ENCODE assay signal across 11 cellular contexts in the genomic region with DNA sequence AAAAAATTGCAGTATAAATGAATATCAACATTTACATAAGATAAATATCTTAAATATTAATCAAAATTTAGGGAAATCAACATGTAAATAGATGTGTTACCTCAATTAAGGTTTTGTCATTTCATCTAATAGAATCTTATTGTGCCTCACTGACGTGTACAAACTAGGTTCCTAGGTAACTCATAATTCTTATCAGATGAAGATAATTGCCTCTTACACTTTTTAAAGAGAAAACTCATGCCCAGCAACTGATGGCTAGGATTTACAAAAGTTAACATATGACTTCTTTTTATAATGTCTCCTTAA. TPM values are rescaled to one million over a fixed set of nuclear protein-coding genes. Genes with fewer than 3 reads are reported as not detected.
DNase-seq lines count a peak whose midpoint lies in the region; ATAC-seq, FAIRE-seq and TF ChIP-seq lines count a peak whose summit lies in the region.
"Had no signal": no experiment of that assay in that cellular context is flagged by ENCODE, and none has a peak within 500 bp of the region (broad histone marks: within the 10 kb centered on the region; RNA-seq: fewer than 3 reads in every experiment).

No MANE protein-coding gene starts in this region.

- no peaks in the 10 kb centered on the region for H3K9me3 ChIP-seq in astrocyte (ENCODE audit: insufficient read depth, low read depth, low read length)
- no peaks in the 10 kb centered on the region for H3K9me3 ChIP-seq in tibial artery
- H3K9me3 ChIP-seq in Karpas-422 (ENCODE audit: low read length): no peaks in the 10 kb centered on the region

- H3K4me3 ChIP-seq in astrocyte (ENCODE audit: insufficient read depth, low read depth, low read length) (no peak overlapping the region), tibial artery (no peak overlapping the region), Karpas-422 (ENCODE audit: low read length) (no peak overlapping the region)
- H3K4me3 ChIP-seq: SK-N-MC had no signal

- no peaks in the 10 kb centered on the region for H3K9me3 Mint-ChIP-seq in activated naive CD4-positive, alpha-beta T cell treated with anti-CD3 and anti-CD28 coated beads for 36 hours
- H3K9me3 Mint-ChIP-seq in astrocyte (ENCODE audit: unreplicated experiment): no peaks in the 10 kb centered on the region
- H3K9me3 Mint-ChIP-seq: memory B cell had no signal

- H3K36me3 ChIP-seq in astrocyte (ENCODE audit: insufficient read depth, low read length) (no peaks in the 10 kb centered on the region), tibial artery (no peaks in the 10 kb centered on the region), Karpas-422 (ENCODE audit: insufficient read depth, low read length) (no peaks in the 10 kb centered on the region)
- H3K36me3 ChIP-seq: WERI-Rb-1 had no signal

- H3K36me3 Mint-ChIP-seq in activated naive CD4-positive, alpha-beta T cell treated with anti-CD3 and anti-CD28 coated beads for 36 hours (ENCODE audit: low read depth): no peaks in the 10 kb centered on the region
- no peaks in the 10 kb centered on the region for H3K36me3 Mint-ChIP-seq in astrocyte (ENCODE audit: low read depth, unreplicated experiment)

- H3K4me2 ChIP-seq in astrocyte (ENCODE audit: low read length) (no peak overlapping the region), Karpas-422 (ENCODE audit: low read depth, low read length, poor library complexity, severe bottlenecking) (no peak overlapping the region)

- peaks cover 18% of the 10 kb centered on the region for H3K4me1 Mint-ChIP-seq in activated naive CD4-positive, alpha-beta T cell treated with anti-CD3 and anti-CD28 coated beads for 36 hours (ENCODE audit: low read depth)
- peaks cover 20% of the 10 kb centered on the region for H3K4me1 Mint-ChIP-seq in astrocyte (ENCODE audit: low read depth, unreplicated experiment)

- H3K27ac ChIP-seq in astrocyte (ENCODE audit: low read depth, low read length): no peak overlapping the region
- peak overlapping the region; percentile 32 to 50 for H3K27ac ChIP-seq in tibial artery
- H3K27ac ChIP-seq in Karpas-422 (ENCODE audit: low read length): no peak overlapping the region
- H3K27ac ChIP-seq: SK-N-MC, WERI-Rb-1 had no signal

- H3K9ac ChIP-seq in astrocyte (ENCODE audit: low read length) (no peak overlapping the region), Karpas-422 (ENCODE audit: low read length) (no peak overlapping the region)

- H3K4me1 ChIP-seq in astrocyte (ENCODE audit: insufficient read depth, low read length) (peaks cover 9% of the 10 kb centered on the region), tibial artery (peaks cover 0 to 88% (median 31%) of the 10 kb centered on the region in 4 donors), Karpas-422 (ENCODE audit: low read length) (no peaks in the 10 kb centered on the region)

- TF ChIP-seq CTCF in astrocyte (IDR thresholded peaks at IDR 0.05; ENCODE audit: insufficient read depth, low read depth, low read length) (no peak), tibial artery (IDR thresholded peaks at IDR 0.05) (no peak)

- no peak for DNase-seq in activated naive CD4-positive, alpha-beta T cell treated with anti-CD3 and anti-CD28 coated beads for 36 hours
- DNase-seq in activated naive CD4-positive, alpha-beta T cell treated with Interleukin-2 at 50 U/mL for 16 hours: no peak
- no peak for DNase-seq in astrocyte (ENCODE audit: low read depth)
- no peak for DNase-seq in tibial artery
- no peak for DNase-seq in GM19238 (ENCODE audit: insufficient read length, low spot score)
- no peak for DNase-seq in Karpas-422
- DNase-seq in NK-92 treated with Interleukin-12 subunit alpha and Interleukin-12 subunit beta, amount 100 ng/mL, for 24 hours (lab: John Stamatoyannopoulos, UW): no peak

- peak; percentile 0 for ATAC-seq in HG02852 (IDR thresholded peaks at IDR 0.05; ENCODE audit: unreplicated experiment)

- no peak overlapping the region for H3K4me3 Mint-ChIP-seq in activated naive CD4-positive, alpha-beta T cell treated with anti-CD3 and anti-CD28 coated beads for 36 hours
- no peak overlapping the region for H3K4me3 Mint-ChIP-seq in astrocyte (ENCODE audit: unreplicated experiment)
- H3K4me3 Mint-ChIP-seq: memory B cell had no signal

- no peaks in the 10 kb centered on the region for H3K9me2 ChIP-seq in Karpas-422 (replicated peaks; ENCODE audit: insufficient read depth, low read length)

- H2AFZ ChIP-seq in astrocyte (ENCODE audit: low read depth, low read length) (no peak overlapping the region), Karpas-422 (ENCODE audit: low read length) (no peak overlapping the region)

- H3K79me2 ChIP-seq in astrocyte (ENCODE audit: insufficient read depth, low read length): no peaks in the 10 kb centered on the region
- no peaks in the 10 kb centered on the region for H3K79me2 ChIP-seq in Karpas-422 (ENCODE audit: low read length)

- FAIRE-seq in astrocyte (lab: Jason Lieb, UNC): no peak

- H3K27me3 Mint-ChIP-seq in activated naive CD4-positive, alpha-beta T cell treated with anti-CD3 and anti-CD28 coated beads for 36 hours (ENCODE audit: low read depth): peaks cover 16% of the 10 kb centered on the region
- no peaks in the 10 kb centered on the region for H3K27me3 Mint-ChIP-seq in astrocyte (ENCODE audit: low read depth, unreplicated experiment)
- H3K27me3 Mint-ChIP-seq: memory B cell had no signal

- intact Hi-C loops in activated naive CD4-positive, alpha-beta T cell treated with anti-CD3 and anti-CD28 coated beads for 36 hours (cut with micrococcal nuclease): loop anchor here (1.0 to 10.0 kb wide), 12 partner anchors 17 to 671 kb away; a partner anchor contains a TSS
- intact Hi-C loops in tibial artery (cut with DNase I; ENCODE audit: low total_unique reads): loop anchor here (2.0 kb wide), 1 partner anchor 90 kb away; a partner anchor contains a TSS

- H3K27ac Mint-ChIP-seq in activated naive CD4-positive, alpha-beta T cell treated with anti-CD3 and anti-CD28 coated beads for 36 hours: peak overlapping the region; percentile 35
- H3K27ac Mint-ChIP-seq in astrocyte (ENCODE audit: unreplicated experiment): peak overlapping the region; percentile 14
- H3K27ac Mint-ChIP-seq: memory B cell had no signal

- CTCF ChIA-PET in activated naive CD4-positive, alpha-beta T cell treated with anti-CD3 and anti-CD28 coated beads for 36 hours (lab: Charles Lee): interaction anchor here (1.1 to 2.4 kb wide), 2 partner anchors 85 to 91 kb away, joined by 3 to 14 read pairs; no protein-coding TSS in a partner anchor

- H3K27me3 ChIP-seq in astrocyte (ENCODE audit: insufficient read depth, low read length) (no peaks in the 10 kb centered on the region), tibial artery (no peaks in the 10 kb centered on the region), Karpas-422 (ENCODE audit: low read length) (no peaks in the 10 kb centered on the region)

- H4K20me1 ChIP-seq in astrocyte (ENCODE audit: insufficient read depth, low read length) (no peaks in the 10 kb centered on the region), Karpas-422 (ENCODE audit: insufficient read depth, low read depth, low read length) (no peaks in the 10 kb centered on the region)

RNA-seq across cellular contexts. Expression of a gene that starts 49.6 kb away (rescaled TPM):
- total RNA-seq in activated naive CD4-positive, alpha-beta T cell treated with anti-CD3 and anti-CD28 coated beads for 36 hours: not detected
- total RNA-seq in astrocyte: 0.77 and 1.3 TPM in 2 replicates
- not detected in 2 replicates for total RNA-seq in Karpas-422 (2014; rRNA removed; shearing (Covaris generic); ENCODE audit: low replicate concordance)

Comparison
In these comparisons a context has a peak if more than half of its experiments do, and no peak if none do; other contexts are left out.
1. H3K27ac ChIP-seq: peak in tibial artery (2 of 2); none in astrocyte (single experiment) and Karpas-422 (single experiment).